17 cellular contexts compared by ENCODE assay signal in genomic region chr7:12090757-12091134, GRCh38.
"Had no signal": no experiment of that assay in that cellular context is flagged by ENCODE, and none has a peak within 500 bp of the region (broad histone marks: within the 10 kb centered on the region; RNA-seq: fewer than 3 reads in every experiment).

No MANE protein-coding gene starts in this region.

- ATAC-seq: activated CD4-positive, alpha-beta T cell treated with anti-CD3 and anti-CD28 coated beads for 36 hours; esophagus mucosa; psoas muscle; T-helper 17 cell had no signal

- DNase-seq: activated CD4-positive, alpha-beta memory T cell treated with anti-CD3 and anti-CD28 coated beads, Interleukin-2, amount 10 ng/mL, durations not matched to agents 7 days and 5 days; activated CD4-positive, alpha-beta T cell treated with anti-CD3 and anti-CD28 coated beads for 36 hours; activated naive CD4-positive, alpha-beta T cell treated with anti-CD3 and anti-CD28 coated beads, Interleukin-2, amount 10 ng/mL, durations not matched to agents 7 days and 5 days; activated T-cell treated with anti-CD3 and anti-CD28 coated beads, Interleukin-2, amount 50 U/mL, for 24 hours; central memory CD4-positive, alpha-beta T cell; hypothalamus; kidney glomerular epithelial cell; mesendoderm; nephron progenitor cell; psoas muscle; right lobe of liver; stimulated activated CD4-positive, alpha-beta T cell treated with anti-CD3 and anti-CD28 coated beads, Interleukin-1b, Interleukin-23, amount 100 ng/mL, for 48 hours; T-helper 17 cell; thyroid gland; uterus had no signal

- H3K9me3 Mint-ChIP-seq: activated CD4-positive, alpha-beta memory T cell treated with anti-CD3 and anti-CD28 coated beads, Interleukin-2, amount 10 ng/mL, durations not matched to agents 7 days and 5 days; nephron progenitor cell had no signal

- H3K36me3 Mint-ChIP-seq: activated naive CD4-positive, alpha-beta T cell treated with anti-CD3 and anti-CD28 coated beads, Interleukin-2, amount 10 ng/mL, durations not matched to agents 7 days and 5 days had no signal

- H3K4me3 Mint-ChIP-seq: activated CD4-positive, alpha-beta memory T cell treated with anti-CD3 and anti-CD28 coated beads, Interleukin-2, amount 10 ng/mL, durations not matched to agents 7 days and 5 days; activated CD4-positive, alpha-beta T cell treated with anti-CD3 and anti-CD28 coated beads for 36 hours; activated naive CD4-positive, alpha-beta T cell treated with anti-CD3 and anti-CD28 coated beads, Interleukin-2, amount 10 ng/mL, durations not matched to agents 7 days and 5 days; activated T-cell treated with anti-CD3 and anti-CD28 coated beads, Interleukin-2, amount 50 U/mL, for 24 hours; nephron progenitor cell; T-helper 17 cell had no signal

- H3K27ac Mint-ChIP-seq: activated CD4-positive, alpha-beta memory T cell treated with anti-CD3 and anti-CD28 coated beads, Interleukin-2, amount 10 ng/mL, durations not matched to agents 7 days and 5 days; activated CD4-positive, alpha-beta T cell treated with anti-CD3 and anti-CD28 coated beads for 36 hours; activated naive CD4-positive, alpha-beta T cell treated with anti-CD3 and anti-CD28 coated beads, Interleukin-2, amount 10 ng/mL, durations not matched to agents 7 days and 5 days; activated T-cell treated with anti-CD3 and anti-CD28 coated beads, Interleukin-2, amount 50 U/mL, for 24 hours; T-helper 17 cell had no signal

- H3K27me3 Mint-ChIP-seq: activated CD4-positive, alpha-beta memory T cell treated with anti-CD3 and anti-CD28 coated beads, Interleukin-2, amount 10 ng/mL, durations not matched to agents 7 days and 5 days; activated CD4-positive, alpha-beta T cell treated with anti-CD3 and anti-CD28 coated beads for 36 hours; activated T-cell treated with anti-CD3 and anti-CD28 coated beads, Interleukin-2, amount 50 U/mL, for 24 hours had no signal

- H3K4me3 ChIP-seq: coronary artery, psoas muscle, right lobe of liver, thyroid gland, uterus had no signal

- H3K4me1 Mint-ChIP-seq: activated CD4-positive, alpha-beta memory T cell treated with anti-CD3 and anti-CD28 coated beads, Interleukin-2, amount 10 ng/mL, durations not matched to agents 7 days and 5 days; activated CD4-positive, alpha-beta T cell treated with anti-CD3 and anti-CD28 coated beads for 36 hours; activated naive CD4-positive, alpha-beta T cell treated with anti-CD3 and anti-CD28 coated beads, Interleukin-2, amount 10 ng/mL, durations not matched to agents 7 days and 5 days; nephron progenitor cell had no signal
